In genomic region chr3:50450135-50450911, GRCh38 we compare ENCODE assay signal across 8 cellular contexts. TPM values are rescaled to one million over a fixed set of nuclear protein-coding genes. Genes with fewer than 3 reads are reported as not detected.
DNase-seq lines count a peak whose midpoint lies in the region; ATAC-seq lines count a peak whose summit lies in the region.
"Had no signal": no experiment of that assay in that cellular context is flagged by ENCODE, and none has a peak within 500 bp of the region (broad histone marks: within the 10 kb centered on the region; RNA-seq: fewer than 3 reads in every experiment).

No MANE protein-coding gene starts in this region.

- ATAC-seq in left colon (peak; percentile 31), GM21360 (IDR thresholded peaks at IDR 0.05; ENCODE audit: unreplicated experiment) (no peak), HG03521 (IDR thresholded peaks at IDR 0.05; ENCODE audit: unreplicated experiment) (no peak)

- intact Hi-C loops in left colon (cut with DNase I, micrococcal nuclease), result no loop called here

- peak overlapping the region; percentile 44 for H3K27ac ChIP-seq in angular gyrus (ENCODE audit: low read depth, low read length)

- peak; percentile 25 for DNase-seq in activated CD4-positive, CD25-positive, alpha-beta regulatory T cell treated with anti-CD3 and anti-CD28 coated beads, Interleukin-2, amount 50 U/mL, for 16 hours (ENCODE audit: low read depth, low spot score)
- peak; percentile 60 to 69 for DNase-seq in left colon
- DNase-seq in stimulated activated CD4-positive, alpha-beta T cell treated with anti-CD3 and anti-CD28 coated beads, Interleukin-4, amount 100 ng/mL, for 1 hour, result peak; percentile 61
- DNase-seq in islet precursor cell, result no peak

RNA-seq across cellular contexts. Expression of gene CACNA2D2, which starts 53.1 kb away (rescaled TPM):
- 1 to 10 TPM; 1.9 to 3.2 TPM for total RNA-seq in left colon
- total RNA-seq: LHCN-M2 had no signal
